26 cellular contexts compared by ENCODE assay signal in the genomic region with DNA sequence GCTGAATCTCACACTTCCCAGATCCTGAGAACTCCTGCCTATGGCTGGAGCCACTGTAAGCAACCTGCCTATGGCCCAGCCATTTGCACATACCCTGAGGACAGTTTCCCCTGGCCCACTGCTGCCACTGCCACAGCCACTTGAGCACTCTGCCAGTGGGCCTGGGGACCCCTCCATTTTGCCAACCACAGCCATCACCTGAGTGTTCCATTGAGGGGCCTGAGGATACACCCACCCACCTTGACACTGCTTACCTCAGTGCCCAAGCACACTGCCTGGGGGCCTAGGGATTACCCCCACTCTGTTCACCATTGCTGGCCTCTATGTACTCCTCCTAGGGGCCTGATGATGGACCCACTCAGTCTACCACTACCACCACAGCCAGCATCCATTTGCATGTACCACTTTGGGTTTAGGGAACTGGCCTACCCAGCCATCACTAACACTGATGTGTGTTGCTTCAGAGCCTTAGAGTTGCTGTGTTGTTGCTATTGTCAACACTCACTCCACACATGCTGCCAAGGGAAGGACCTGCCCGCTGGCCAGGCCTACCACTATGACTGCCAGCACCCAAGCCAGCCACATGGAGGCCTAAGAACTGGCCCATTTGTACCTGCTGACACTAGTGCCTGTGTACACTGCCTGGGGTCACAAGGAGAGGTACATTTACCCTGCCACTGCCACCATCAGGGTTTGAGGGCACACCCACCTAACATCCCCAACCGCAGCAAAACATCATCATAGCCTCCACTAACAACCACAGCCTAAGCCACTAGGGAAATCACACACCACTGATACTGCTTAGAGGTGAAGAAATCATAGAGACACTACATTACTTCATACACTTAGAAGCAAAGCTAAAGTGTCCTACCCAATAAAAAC. TPM values are rescaled to one million over a fixed set of nuclear protein-coding genes. Genes with fewer than 3 reads are reported as not detected.
DNase-seq lines count a peak whose midpoint lies in the region; ATAC-seq and TF ChIP-seq lines count a peak whose summit lies in the region.
"Had no signal": no experiment of that assay in that cellular context is flagged by ENCODE, and none has a peak within 500 bp of the region (broad histone marks: within the 10 kb centered on the region; RNA-seq: fewer than 3 reads in every experiment).

No MANE protein-coding gene starts in this region.

- DNase-seq in right atrium auricular region (ENCODE audit: low spot score) (peak; percentile 32), left ventricle myocardium inferior (no peak), amniotic epithelial cell (ENCODE audit: low read depth) (peak; percentile 25), body of pancreas (no peak), WERI-Rb-1 (no peak), NCI-H510A (lab: John Stamatoyannopoulos, UW) (no peak)
- no peak for DNase-seq in natural killer cell treated with Interleukin-12 subunit alpha and Interleukin-12 subunit beta and Interleukin-15 and Interleukin-18, amount 100 ng/mL, for 72 hours (ENCODE audit: low spot score)
- DNase-seq: activated CD4-positive, alpha-beta T cell treated with anti-CD3 and anti-CD28 coated beads, Interleukin-2, amount 10 ng/mL, durations not matched to agents 24 days and 14 days; DMS53; gastrocnemius medialis; KG1; naive B cell; NCI-H2171 treated with DMSO at 0.1 percent for 48 hours; NCI-H526 treated with DMSO at 0.1 percent for 48 hours; SIG-M5; stimulated activated naive B cell treated with anti-CD40 and anti-IgM and Interleukin-4, amounts not matched to agents 10 μg/mL and 1 μg/mL and 100 μg/mL, for 72 hours had no signal

- TF ChIP-seq CTCF in right atrium auricular region (IDR thresholded peaks at IDR 0.05) (no peak), left ventricle myocardium inferior (IDR thresholded peaks at IDR 0.05; ENCODE audit: borderline replicate concordance) (no peak), body of pancreas (IDR thresholded peaks at IDR 0.05) (no peak), WERI-Rb-1 (IDR thresholded peaks at IDR 0.05; ENCODE audit: low read depth, low read length) (no peak)

- H3K4me3 Mint-ChIP-seq in natural killer cell treated with Interleukin-12 subunit alpha and Interleukin-12 subunit beta and Interleukin-15 and Interleukin-18, amount 100 ng/mL, for 72 hours, result peak overlapping the region; percentile 1
- H3K4me3 Mint-ChIP-seq: activated CD4-positive, alpha-beta T cell treated with anti-CD3 and anti-CD28 coated beads, Interleukin-2, amount 10 ng/mL, durations not matched to agents 24 days and 14 days; GM23338; memory B cell; naive B cell; stimulated activated naive B cell treated with anti-CD40 and anti-IgM and Interleukin-4, amounts not matched to agents 10 μg/mL and 1 μg/mL and 100 μg/mL, for 72 hours; T-helper 1 cell treated with Interleukin-12 subunit alpha and Interleukin-12 subunit beta and Interleukin-4 antibody, amounts not matched to agents 30 μg/mL and 1 μg/mL, for 36 hours had no signal

- H3K9me3 ChIP-seq in right atrium auricular region, result peaks cover 0 to 15% of the 10 kb centered on the region in 2 donors
- peaks cover 17% of the 10 kb centered on the region for H3K9me3 ChIP-seq in left ventricle myocardium inferior (replicated peaks)
- H3K9me3 ChIP-seq in body of pancreas, result no peaks in the 10 kb centered on the region
- H3K9me3 ChIP-seq in WERI-Rb-1 (ENCODE audit: severe bottlenecking), result no peaks in the 10 kb centered on the region

- peaks cover 4% of the 10 kb centered on the region for H3K9me3 Mint-ChIP-seq in natural killer cell treated with Interleukin-12 subunit alpha and Interleukin-12 subunit beta and Interleukin-15 and Interleukin-18, amount 100 ng/mL, for 72 hours

- H3K36me3 ChIP-seq in right atrium auricular region (no peaks in the 10 kb centered on the region), left ventricle myocardium inferior (no peaks in the 10 kb centered on the region), body of pancreas (replicated peaks in 1 of 2; ENCODE audit: insufficient read depth in 1 of 2, low read depth in 2 of 2) (no peaks in the 10 kb centered on the region), WERI-Rb-1 (no peaks in the 10 kb centered on the region)
- H3K36me3 ChIP-seq: adrenal gland, gastrocnemius medialis, tibial nerve had no signal

- H3K27me3 Mint-ChIP-seq in natural killer cell treated with Interleukin-12 subunit alpha and Interleukin-12 subunit beta and Interleukin-15 and Interleukin-18, amount 100 ng/mL, for 72 hours, result peaks cover 0 to 3% of the 10 kb centered on the region in 2 donors
- H3K27me3 Mint-ChIP-seq: activated CD4-positive, alpha-beta T cell treated with anti-CD3 and anti-CD28 coated beads, Interleukin-2, amount 10 ng/mL, durations not matched to agents 24 days and 14 days; stimulated activated naive B cell treated with anti-CD40 and anti-IgM and Interleukin-4, amounts not matched to agents 10 μg/mL and 1 μg/mL and 100 μg/mL, for 72 hours had no signal

- H3K27ac ChIP-seq in right atrium auricular region (no peak overlapping the region), left ventricle myocardium inferior (replicated peaks) (no peak overlapping the region), body of pancreas (no peak overlapping the region), WERI-Rb-1 (no peak overlapping the region)
- H3K27ac ChIP-seq: adrenal gland, gastrocnemius medialis, tibial nerve had no signal

- intact Hi-C loops in left ventricle myocardium inferior (cut with micrococcal nuclease) (no loop called here), body of pancreas (cut with DNase I) (loop anchor here (10.0 kb wide), 1 partner anchor 54 kb away; no protein-coding TSS in a partner anchor)

- peak overlapping the region in 1 of 2 donors; percentile 24 for H3K27ac Mint-ChIP-seq in natural killer cell treated with Interleukin-12 subunit alpha and Interleukin-12 subunit beta and Interleukin-15 and Interleukin-18, amount 100 ng/mL, for 72 hours
- H3K27ac Mint-ChIP-seq: activated CD4-positive, alpha-beta T cell treated with anti-CD3 and anti-CD28 coated beads, Interleukin-2, amount 10 ng/mL, durations not matched to agents 24 days and 14 days; GM23338; memory B cell; stimulated activated naive B cell treated with anti-CD40 and anti-IgM and Interleukin-4, amounts not matched to agents 10 μg/mL and 1 μg/mL and 100 μg/mL, for 72 hours; T-helper 1 cell treated with Interleukin-12 subunit alpha and Interleukin-12 subunit beta and Interleukin-4 antibody, amounts not matched to agents 30 μg/mL and 1 μg/mL, for 36 hours had no signal

- H3K4me1 ChIP-seq in right atrium auricular region (no peaks in the 10 kb centered on the region), left ventricle myocardium inferior (no peaks in the 10 kb centered on the region), body of pancreas (no peaks in the 10 kb centered on the region)
- H3K4me1 ChIP-seq: adrenal gland, gastrocnemius medialis, tibial nerve had no signal

- ATAC-seq in natural killer cell treated with Interleukin-12 subunit alpha and Interleukin-12 subunit beta and Interleukin-15 and Interleukin-18, amount 100 ng/mL, for 72 hours, result peak; percentile 62 to 76
- ATAC-seq in body of pancreas, result no peak
- ATAC-seq in HG02885 (IDR thresholded peaks at IDR 0.05; ENCODE audit: poor library complexity, unreplicated experiment), result no peak
- ATAC-seq: gastrocnemius medialis; GM23338; stimulated activated naive B cell treated with anti-CD40 and anti-IgM and Interleukin-4, amounts not matched to agents 10 μg/mL and 1 μg/mL and 100 μg/mL, for 72 hours had no signal

- peaks cover 5 to 9% of the 10 kb centered on the region in 2 donors for H3K4me1 Mint-ChIP-seq in natural killer cell treated with Interleukin-12 subunit alpha and Interleukin-12 subunit beta and Interleukin-15 and Interleukin-18, amount 100 ng/mL, for 72 hours (ENCODE audit: low read depth in 2 of 2)
- H3K4me1 Mint-ChIP-seq: GM23338, memory B cell had no signal

- H3K27me3 ChIP-seq in right atrium auricular region, result no peaks in the 10 kb centered on the region
- peaks cover 19% of the 10 kb centered on the region for H3K27me3 ChIP-seq in left ventricle myocardium inferior (ENCODE audit: low read depth)
- no peaks in the 10 kb centered on the region for H3K27me3 ChIP-seq in body of pancreas
- no peaks in the 10 kb centered on the region for H3K27me3 ChIP-seq in WERI-Rb-1 (ENCODE audit: insufficient read depth, low read depth, severe bottlenecking)
- H3K27me3 ChIP-seq: adrenal gland, gastrocnemius medialis, tibial nerve had no signal

- no peak for TF ChIP-seq POLR2A in body of pancreas (IDR thresholded peaks at IDR 0.05)

- WGBS in body of pancreas, 2 donors, result 58 to 86% methylated on average over 1 to 2 of the region's 2 CpGs

- H3K4me3 ChIP-seq in right atrium auricular region, result no peak overlapping the region
- H3K4me3 ChIP-seq in left ventricle myocardium inferior, result no peak overlapping the region
- no peak overlapping the region for H3K4me3 ChIP-seq in body of pancreas
- no peak overlapping the region for H3K4me3 ChIP-seq in WERI-Rb-1 (ENCODE audit: low read depth, low read length)
- H3K4me3 ChIP-seq: adrenal gland, gastrocnemius medialis, GM23338, tibial nerve had no signal

- H3K36me3 Mint-ChIP-seq in natural killer cell treated with Interleukin-12 subunit alpha and Interleukin-12 subunit beta and Interleukin-15 and Interleukin-18, amount 100 ng/mL, for 72 hours, result peaks cover 12% of the 10 kb centered on the region

RNA-seq across cellular contexts. Expression of a gene that starts 45.9 kb away (rescaled TPM):
- total RNA-seq in right atrium auricular region (not detected), left ventricle myocardium inferior (not detected), body of pancreas (not detected)
- total RNA-seq in natural killer cell treated with Interleukin-12 subunit alpha and Interleukin-12 subunit beta and Interleukin-15 and Interleukin-18, amount 100 ng/mL, for 72 hours, result not detected
- total RNA-seq: activated CD4-positive, alpha-beta T cell treated with anti-CD3 and anti-CD28 coated beads, Interleukin-2, amount 10 ng/mL, durations not matched to agents 24 days and 14 days; bronchial epithelial cell; dermis microvascular lymphatic vessel endothelial cell; epithelial cell of proximal tubule; gastrocnemius medialis; GM23338; HT-29; tibial nerve had no signal

Comparison
In these comparisons a context has a peak if more than half of its experiments do, and no peak if none do; other contexts are left out.
1. DNase-seq: peak in right atrium auricular region (single experiment) and amniotic epithelial cell (single experiment); none in left ventricle myocardium inferior (single experiment), natural killer cell treated with Interleukin-12 subunit alpha and Interleukin-12 subunit beta and Interleukin-15 and Interleukin-18, amount 100 ng/mL, for 72 hours (single experiment), body of pancreas (0 of 4), WERI-Rb-1 (single experiment) and NCI-H510A (single experiment).
2. ATAC-seq: peak in natural killer cell treated with Interleukin-12 subunit alpha and Interleukin-12 subunit beta and Interleukin-15 and Interleukin-18, amount 100 ng/mL, for 72 hours (2 of 2); none in body of pancreas (single experiment) and HG02885 (single experiment).